Comparison of ENCODE assay signal across 13 cellular contexts in genomic region chr20:44585042-44585968, GRCh38. TPM values are rescaled to one million over a fixed set of nuclear protein-coding genes. Genes with fewer than 3 reads are reported as not detected.
A peak's percentile ranks its signal among the peaks of the same experiment; 100 is the strongest.
DNase-seq lines count a peak whose midpoint lies in the region; ATAC-seq, FAIRE-seq and TF ChIP-seq lines count a peak whose summit lies in the region.
"Had no signal": no experiment of that assay in that cellular context is flagged by ENCODE, and none has a peak within 500 bp of the region (broad histone marks: within the 10 kb centered on the region; RNA-seq: fewer than 3 reads in every experiment).

No MANE protein-coding gene starts in this region.

- intact Hi-C loops in GM12878 (cut with micrococcal nuclease; ENCODE audit: unreplicated experiment) = loop anchor here (5.0 kb wide), 2 partner anchors 53 to 108 kb away; partner anchors contain the start of gene TTPAL
- intact Hi-C loops in psoas muscle (cut with DNase I) = loop anchor here in 1 of 2 donors (2.0 kb wide), 1 partner anchor 13 kb away; no protein-coding TSS in a partner anchor
- intact Hi-C loops in testis (cut with DNase I; ENCODE audit: low total_unique reads) = no loop called here

- H3K27ac ChIP-seq in GM12878 (ENCODE audit: control insufficient read depth, insufficient read depth) = peak overlapping the region; percentile 77
- H3K27ac ChIP-seq in psoas muscle = peak overlapping the region; percentile 96
- H3K27ac ChIP-seq in caudate nucleus (ENCODE audit: low read depth, low read length) = no peak overlapping the region
- H3K27ac ChIP-seq in testis = no peak overlapping the region

- under 1% methylated on average over 7 of the region's 7 CpGs for WGBS in GM12878 (ENCODE audit: insufficient coverage, insufficient replicate concordance, low lambda C conversion rate, missing lambda C conversion rate)
- WGBS in psoas muscle, 3 donors = 56 to 66% (median 64%) methylated on average over 7 of the region's 7 CpGs
- 91 to 96% methylated on average over 7 of the region's 7 CpGs for WGBS in testis, 2 donors

- TF ChIP-seq EP300 in GM12878 (IDR thresholded peaks at IDR 0.05; ENCODE audit: borderline replicate concordance in 1 of 2, control insufficient read depth in 1 of 2, low read depth in 2 of 2, low read length in 2 of 2) = peak in 1 of 2 experiments; percentile 86; a peak in 2 of 4 replicates

- H3K9ac ChIP-seq in GM12878 (ENCODE audit: control insufficient read depth, insufficient read depth, low read length) = peak overlapping the region; percentile 36; the same call in 1 of the 2 replicates

- RAD21 ChIA-PET in GM12878 (lab: Charles Lee; ENCODE audit: unreplicated experiment) = interaction anchor here (1.4 to 5.4 kb wide), 12 partner anchors 9 to 379 kb away, joined by 3 to 61 read pairs (median 18); partner anchors contain the start of genes ADA and TTPAL

- TF ChIP-seq RAD21 in GM12878 (IDR thresholded peaks at IDR 0.05; ENCODE audit: insufficient read depth, low read depth, low read length) = no peak

- H3K4me1 ChIP-seq in GM12878 (ENCODE audit: control insufficient read depth, insufficient read depth, low read length) (peaks cover 80% of the 10 kb centered on the region), psoas muscle (peaks cover 60% of the 10 kb centered on the region), testis (peaks cover 6% of the 10 kb centered on the region)

- H3K27me3 ChIP-seq in GM12878 (replicated peaks in 1 of 2; ENCODE audit: control insufficient read depth in 2 of 2, insufficient read depth in 2 of 2, low read length in 1 of 2) (no peaks in the 10 kb centered on the region), psoas muscle (ENCODE audit: insufficient read depth in 3 of 3, low read length in 2 of 3) (no peaks in the 10 kb centered on the region), testis (no peaks in the 10 kb centered on the region)
- H3K27me3 ChIP-seq: tibial nerve had no signal

- TF ChIP-seq POLR2A in GM12878 (IDR thresholded peaks at IDR 0.05; ENCODE audit: low read depth, low read length) = no peak
- no peak for TF ChIP-seq POLR2A in testis (IDR thresholded peaks at IDR 0.05)

- SMC1A ChIA-PET in GM12878 (lab: Charles Lee; ENCODE audit: uncharacterized antibody, unreplicated experiment) = interaction anchor here (0.9 to 7.8 kb wide), 13 partner anchors 8 to 100 kb away, joined by 3 to 144 read pairs (median 4); partner anchors contain the start of gene SERINC3

- FAIRE-seq in GM12878 (lab: Jason Lieb, UNC) = peak; percentile 13

- peak overlapping the region; percentile 36 for H2AFZ ChIP-seq in GM12878 (ENCODE audit: control insufficient read depth, low read depth, low read length)

- ATAC-seq in HG02610 (IDR thresholded peaks at IDR 0.05; ENCODE audit: unreplicated experiment) (peak; percentile 41), GM12878 (peak; percentile 47), psoas muscle (peak in 3 of 4 donors; percentile 60 to 68 (median 63))

- H3K9me3 ChIP-seq in GM12878 (replicated peaks; ENCODE audit: control insufficient read depth, insufficient read depth, low read length) = no peaks in the 10 kb centered on the region
- H3K9me3 ChIP-seq in psoas muscle = no peaks in the 10 kb centered on the region
- no peaks in the 10 kb centered on the region for H3K9me3 ChIP-seq in testis
- H3K9me3 ChIP-seq: Caco-2, HAP-1, tibial nerve had no signal

- POLR2A ChIA-PET in GM12878 (lab: Charles Lee) = interaction anchor here (0.9 to 5.9 kb wide), 8 partner anchors 9 to 68 kb away, joined by 3 to 46 read pairs (median 8); no protein-coding TSS in a partner anchor

- H3K79me2 ChIP-seq in GM12878 (ENCODE audit: control insufficient read depth, insufficient read depth, low read length) = no peaks in the 10 kb centered on the region

- DNase-seq in GM12878 (ENCODE audit: low read depth, low spot score) = peak; percentile 73
- peak in 1 of 2 donors; percentile 26 for DNase-seq in psoas muscle
- DNase-seq in effector CD8-positive, alpha-beta T cell (lab: John Stamatoyannopoulos, UW) = no peak
- DNase-seq in cerebellum (ENCODE audit: low spot score) = no peak
- no peak for DNase-seq in caudate nucleus (lab: John Stamatoyannopoulos, UW)
- DNase-seq in testis = no peak
- DNase-seq: activated CD4-positive, CD25-positive, alpha-beta regulatory T cell; Caco-2; stimulated activated CD4-positive, alpha-beta T cell treated with anti-CD3 and anti-CD28 coated beads, Interleukin-2, amount 100 ng/mL, for 24 hours had no signal

- BruUV-seq in GM12878 (replicated peaks; lab: Mats Ljungman, UMichigan) = no TSS peak

- no peak for TF ChIP-seq CTCF in GM12878 (IDR thresholded peaks at IDR 0.05 in 2 of 3, conservative IDR thresholded peaks at IDR 0.05 in 1 of 3; ENCODE audit: control insufficient read depth in 2 of 3, extremely low read depth in 1 of 3, insufficient read depth in 1 of 3, low read depth in 3 of 3, low read length in 3 of 3)
- TF ChIP-seq CTCF in psoas muscle (IDR thresholded peaks at IDR 0.05) = no peak
- no peak for TF ChIP-seq CTCF in testis (IDR thresholded peaks at IDR 0.05)

- in situ Hi-C loops in GM12878 (cut with MboI) = no loop called here

- H3K36me3 ChIP-seq in GM12878 (ENCODE audit: control insufficient read depth in 2 of 2, insufficient read depth in 2 of 2, low read length in 1 of 2) (no peaks in the 10 kb centered on the region), psoas muscle (ENCODE audit: insufficient read depth in 1 of 2, low read depth in 1 of 2) (peaks cover 2 to 25% of the 10 kb centered on the region in 2 donors), testis (ENCODE audit: low read depth, missing control alignments) (no peaks in the 10 kb centered on the region)
- H3K36me3 ChIP-seq: HAP-1 had no signal

- H3K4me2 ChIP-seq in GM12878 (ENCODE audit: control insufficient read depth, insufficient read depth) = peak overlapping the region; percentile 72

- H3K4me3 ChIP-seq in GM08714 (ENCODE audit: low read length) = peak overlapping the region; percentile 32; the same call in 1 of the 2 replicates
- H3K4me3 ChIP-seq in GM12878 = peak overlapping the region; percentile 47
- H3K4me3 ChIP-seq in psoas muscle = peak overlapping the region; percentile 88
- no peak overlapping the region for H3K4me3 ChIP-seq in testis
- H3K4me3 ChIP-seq: HAP-1, tibial nerve had no signal

- H4K20me1 ChIP-seq in GM12878 (ENCODE audit: control insufficient read depth, insufficient read depth) = no peaks in the 10 kb centered on the region

- CTCF ChIA-PET in GM12878 (lab: Yijun Ruan, JAX) = interaction anchor here (0.7 to 5.3 kb wide), 10 partner anchors 9 to 98 kb away, joined by 3 to 67 read pairs (median 11); no protein-coding TSS in a partner anchor

TF ChIP-seq in GM12878, 131 proteins besides CTCF, POLR2A, EP300 and RAD21 (continues in another document):
- peak; percentile 98 for TF ChIP-seq IRF4 (IDR thresholded peaks at IDR 0.05; ENCODE audit: low read depth, low read length)
- TF ChIP-seq JUNB (IDR thresholded peaks at IDR 0.05) = peak; percentile 77
- peak; percentile 94 for TF ChIP-seq DPF2 (IDR thresholded peaks at IDR 0.05)
- no peak for TF ChIP-seq SREBF1 (IDR thresholded peaks at IDR 0.05; ENCODE audit: low read length)
- TF ChIP-seq BCL3 (IDR thresholded peaks at IDR 0.05; ENCODE audit: borderline replicate concordance, insufficient read depth, low read depth, low read length, poor library complexity, severe bottlenecking) = peak; percentile 59
- TF ChIP-seq IRF3 (IDR thresholded peaks at IDR 0.05) = no peak
- TF ChIP-seq RB1 (IDR thresholded peaks at IDR 0.05; ENCODE audit: borderline replicate concordance) = no peak

RNA-seq across cellular contexts. Expression of gene PKIG, which starts 2.9 kb away (rescaled TPM):
- total RNA-seq in GM12878 (2013; cell fraction: nucleolus; rRNA removed) = 7.9 and 8.9 TPM in 2 replicates
- total RNA-seq in GM12878 (2014; rRNA removed) = 77.0 and 78.5 TPM in 2 replicates
- total RNA-seq in GM12878 (2014; rRNA removed; fragmentation: Illumina TruSeq; extraction: Trizol) = 47.9 and 51.4 TPM in 2 replicates
- 56.2 and 58.4 TPM in 2 replicates for total RNA-seq in GM12878 (2021)
- polyA plus RNA-seq in GM12878 (2011; ENCODE audit: low read depth) = 7.8 TPM
- polyA plus RNA-seq in GM12878 (2011; rRNA removed) = 16.4 and 17.8 TPM in 2 replicates
- 27.8 and 30.7 TPM in 2 replicates for polyA plus RNA-seq in GM12878 (2011; cell fraction: cytosol; rRNA removed)
- 10.9 TPM in 2 replicates for polyA plus RNA-seq in GM12878 (2011; cell fraction: nucleus; rRNA removed)
- polyA plus RNA-seq in GM12878 (2012) = 17.2 and 19.4 TPM in 2 replicates
- 33.8 and 69.3 TPM in 2 replicates for polyA plus RNA-seq in GM12878 (2014; fragmentation: Illumina TruSeq; extraction: Trizol)
- polyA plus RNA-seq in GM12878 (2014; fragmentation: Nextera tagmentation; extraction: Ambion mirVana) = 10 to 100 TPM in 1 of 2 experiments, 1 to 10 TPM in 1; 5.7 to 17.5 TPM
- 74.2 and 82.3 TPM in 2 replicates for polyA plus RNA-seq in GM12878 (2014; rRNA removed)
- polyA plus RNA-seq in GM12878 (2016; fragmentation: Nextera tagmentation; extraction: Ambion mirVana) = 10 to 100 TPM; 26.3 to 28.0 TPM
- 5.6 and 9.3 TPM in 2 replicates for polyA minus RNA-seq in GM12878 (2011; rRNA and poly(A)+ RNA removed)
- 4.2 and 5.1 TPM in 2 replicates for polyA minus RNA-seq in GM12878 (2011; cell fraction: cytosol; rRNA and poly(A)+ RNA removed)
- 1.5 and 3.6 TPM in 2 replicates for polyA minus RNA-seq in GM12878 (2011; cell fraction: nucleus; rRNA and poly(A)+ RNA removed)
- total RNA-seq in psoas muscle = 100 to 1,000 TPM in 2 of 4 donors, 10 to 100 TPM in 2; 35.2 to 110 (median 88.3) TPM
- 100 to 1,000 TPM in 2 of 3 donors, 10 to 100 TPM in 1; 33.5 to 134 (median 108) TPM for polyA plus RNA-seq in psoas muscle
- 19.7 TPM for total RNA-seq in cerebellum
- total RNA-seq in testis = 10 to 100 TPM; 66.6 to 70.4 TPM
- polyA plus RNA-seq in testis (ENCODE audit: insufficient read depth, low read depth, low replicate concordance) = 180 TPM

Comparison
In these comparisons a context has a peak if more than half of its experiments do, and no peak if none do; other contexts are left out.
1. H3K4me3 ChIP-seq: peak in GM08714 (single experiment), GM12878 (single experiment) and psoas muscle (single experiment); none in testis (0 of 2).
2. H3K27ac ChIP-seq: peak in GM12878 (single experiment) and psoas muscle (single experiment); none in caudate nucleus (single experiment) and testis (0 of 2).
3. Peak in every context shown above with its lines, with median percentiles within 50 percentile points of each other: ATAC-seq.